Comparison of ENCODE assay signal across 8 cellular contexts in the genomic region with DNA sequence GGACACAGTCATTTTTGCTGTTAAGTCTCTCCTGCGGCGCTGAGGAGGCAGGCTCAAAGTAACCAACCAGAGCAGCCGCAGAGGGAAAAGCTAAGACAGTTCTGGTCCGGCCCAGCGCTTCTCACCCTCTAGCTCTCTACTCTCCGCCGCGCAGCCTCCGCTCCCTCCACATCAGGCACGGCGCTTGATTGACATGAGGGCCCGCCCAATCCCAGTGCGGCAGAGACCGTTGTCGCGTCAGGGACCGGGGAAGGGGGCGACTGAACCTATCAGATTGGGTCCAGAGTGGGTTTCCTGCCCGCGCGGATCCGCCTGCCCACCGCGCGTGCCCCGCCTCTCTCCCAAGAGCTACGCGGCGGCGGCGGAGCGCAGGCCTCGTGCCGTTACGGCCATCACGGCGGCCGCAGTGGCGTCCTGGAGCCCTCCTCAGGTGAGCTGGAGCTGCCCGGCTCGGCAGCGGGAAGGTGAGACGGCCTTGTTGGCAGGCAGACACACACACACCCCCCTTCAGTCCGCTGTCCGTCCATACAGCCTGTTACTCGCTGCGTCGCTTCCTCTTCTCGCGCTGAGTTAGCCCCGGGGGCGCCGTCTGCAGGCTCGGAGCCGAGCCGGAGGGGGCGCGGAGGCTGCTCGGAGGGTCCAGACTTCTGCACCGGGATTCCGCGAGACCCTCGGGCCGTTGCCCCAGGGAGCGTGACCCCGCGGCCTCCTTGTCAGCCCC. TPM values are rescaled to one million over a fixed set of nuclear protein-coding genes. Genes with fewer than 3 reads are reported as not detected.
A peak's percentile ranks its signal among the peaks of the same experiment; 100 is the strongest.
DNase-seq lines count a peak whose midpoint lies in the region; ATAC-seq and TF ChIP-seq lines count a peak whose summit lies in the region.

A gene (plus strand): TSS at position 319 of the 721 bp plus-strand sequence. CDS start 65,794 bp downstream, outside the sequence.

- H3K36me3 ChIP-seq in breast epithelium: no peaks in the 10 kb centered on the region

- TF ChIP-seq POLR2A in breast epithelium (IDR thresholded peaks at IDR 0.05): peak; percentile 80

- ATAC-seq in GM18870 (IDR thresholded peaks at IDR 0.05; ENCODE audit: unreplicated experiment) (peak; percentile 95), HG03135 (IDR thresholded peaks at IDR 0.05; ENCODE audit: unreplicated experiment) (peak; percentile 97)

- DNase-seq in AG04450 (ENCODE audit: low read depth, low spot score) (peak; percentile 94), NCI-H2196 treated with DMSO at 0.1 percent for 48 hours (lab: John Stamatoyannopoulos, UW; ENCODE audit: unreplicated experiment) (peak; percentile 98), breast epithelium (ENCODE audit: low spot score in 2 of 2) (peak; percentile 98 to 99)

- peak within 1 kb of the TSS; percentile 91 for H3K4me3 ChIP-seq in AG04450 (ENCODE audit: low read depth, low read length)
- H3K4me3 ChIP-seq in breast epithelium: peak within 1 kb of the TSS; percentile 59 to 96 (median 88)
- H3K4me3 ChIP-seq in iPS-18c (ENCODE audit: insufficient read depth, low read depth, low read length): peak within 1 kb of the TSS; percentile 94
- peak within 1 kb of the TSS; percentile 54 to 98 (median 79) for H3K4me3 ChIP-seq in skin epidermis

- H3K4me1 ChIP-seq in breast epithelium: no peaks in the 10 kb centered on the region

- POLR2A ChIA-PET in AG04450 (lab: Yijun Ruan, JAX): interaction anchor here (0.6 to 3.5 kb wide), 10 partner anchors 11 to 666 kb away, joined by 3 to 32 read pairs (median 4); a partner anchor contains a TSS

- H3K27me3 ChIP-seq in AG04450 (ENCODE audit: control insufficient read depth, insufficient read depth, low read length): no peaks in the 10 kb centered on the region
- no peaks in the 10 kb centered on the region for H3K27me3 ChIP-seq in breast epithelium

- H3K9me3 ChIP-seq in AG04450 (ENCODE audit: control insufficient read depth, insufficient read depth, low read length) (peaks cover 3% of the 10 kb centered on the region; the same call in 1 of the 2 replicates), breast epithelium (no peaks in the 10 kb centered on the region), iPS-18c (ENCODE audit: control insufficient read depth, insufficient read depth, low read length) (no peaks in the 10 kb centered on the region)

- intact Hi-C loops in breast epithelium (cut with DNase I; ENCODE audit: low total_unique reads): no loop called here

- TF ChIP-seq CTCF in AG04450 (IDR thresholded peaks at IDR 0.05; ENCODE audit: low read depth, low read length) (no peak), VCaP (conservative IDR thresholded peaks at IDR 0.05) (peak; percentile 17; the same call in 1 of the 2 replicates), breast epithelium (IDR thresholded peaks at IDR 0.05) (peak in 1 of 3 donors; percentile 13)

- H3K27ac ChIP-seq in AG04450 (ENCODE audit: low read depth, low read length): peak within 1 kb of the TSS; percentile 87
- peak within 1 kb of the TSS; percentile 89 for H3K27ac ChIP-seq in VCaP
- peak within 1 kb of the TSS; percentile 93 to 99 for H3K27ac ChIP-seq in breast epithelium
- H3K27ac ChIP-seq in skin epidermis: peak within 1 kb of the TSS; percentile 76 to 97 (median 92)

- CTCF ChIA-PET in AG04450 (lab: Charles Lee): interaction anchor here (1.2 to 5.2 kb wide), 8 partner anchors 14 to 556 kb away, joined by 3 to 32 read pairs (median 6); a partner anchor contains a TSS

RNA-seq across cellular contexts. Expression of the gene that starts here (rescaled TPM):
- polyA plus RNA-seq in AG04450 (2011; rRNA removed): 44.0 and 67.7 TPM in 2 replicates
- 23.9 and 46.1 TPM in 2 replicates for polyA minus RNA-seq in AG04450 (2011; rRNA and poly(A)+ RNA removed)
- 10 to 100 TPM; 62.3 to 77.0 (median 75.5) TPM for total RNA-seq in breast epithelium

Comparison
In these comparisons a context has a peak if more than half of its experiments do, and no peak if none do; other contexts are left out.
1. Peak in every context shown above with its lines: DNase-seq, ATAC-seq, H3K4me3 ChIP-seq and H3K27ac ChIP-seq.